8 cellular contexts compared by ENCODE assay signal in genomic region chrX:38561126-38561868, GRCh38. TPM values are rescaled to one million over a fixed set of nuclear protein-coding genes. Genes with fewer than 3 reads are reported as not detected.
A peak's percentile ranks its signal among the peaks of the same experiment; 100 is the strongest.
DNase-seq lines count a peak whose midpoint lies in the region; FAIRE-seq and TF ChIP-seq lines count a peak whose summit lies in the region.

TSPAN7 (plus strand) TSS chrX:38561542; CDS start chrX:38561547, 5 bp downstream.

- no peak within 1 kb of the TSS for H4K91ac ChIP-seq in H9 (ENCODE audit: insufficient read length, low read depth, low read length)

- H4K20me1 ChIP-seq in H9 (ENCODE audit: control insufficient read depth, insufficient read depth, insufficient read length) (no peaks in the 10 kb centered on the region), astrocyte (ENCODE audit: insufficient read depth, low read length) (no peaks in the 10 kb centered on the region), hepatocyte (ENCODE audit: insufficient read depth, poor library complexity, severe bottlenecking) (no peaks in the 10 kb centered on the region)

- no peak within 1 kb of the TSS for H3K4ac ChIP-seq in H9 (ENCODE audit: low read depth, low read length)

- peaks cover 10% of the 10 kb centered on the region for H3K23me2 ChIP-seq in H9 (ENCODE audit: insufficient read length, low read depth, low read length, poor library complexity, severe bottlenecking)

- TF ChIP-seq CTCF in H9 (conservative IDR thresholded peaks at IDR 0.05) (no peak), astrocyte (IDR thresholded peaks at IDR 0.05; ENCODE audit: insufficient read depth, low read depth, low read length) (no peak), hepatocyte (IDR thresholded peaks at IDR 0.05; ENCODE audit: poor library complexity) (no peak)

- H3K9ac ChIP-seq in H9 (ENCODE audit: extremely low read depth, insufficient read length, low read length), result peak within 1 kb of the TSS; percentile 56
- H3K9ac ChIP-seq in astrocyte (ENCODE audit: low read length), result peak within 1 kb of the TSS; percentile 66
- H3K9ac ChIP-seq in rectal smooth muscle tissue (ENCODE audit: low read length), result no peak within 1 kb of the TSS

- H2AK5ac ChIP-seq in H9 (ENCODE audit: insufficient read length, low read length), result no peak within 1 kb of the TSS

- H3K4me2 ChIP-seq in H9 (ENCODE audit: insufficient read depth, insufficient read length, low read length), result peak within 1 kb of the TSS; percentile 90
- peak within 1 kb of the TSS; percentile 88 for H3K4me2 ChIP-seq in astrocyte (ENCODE audit: low read length)
- H3K4me2 ChIP-seq in hepatocyte, result peak within 1 kb of the TSS; percentile 87

- H3K14ac ChIP-seq in H9 (ENCODE audit: insufficient read depth, low read length), result no peak within 1 kb of the TSS

- no peak within 1 kb of the TSS for H2BK5ac ChIP-seq in H9 (ENCODE audit: insufficient read length, low read length)

- H3K9me2 ChIP-seq in hepatocyte (replicated peaks; ENCODE audit: insufficient read depth), result no peaks in the 10 kb centered on the region

- H3K4me1 Mint-ChIP-seq in H9 (peaks cover 6% of the 10 kb centered on the region in 2 experiments; a peak in 1 of 4 replicates), astrocyte (ENCODE audit: low read depth, unreplicated experiment) (no peaks in the 10 kb centered on the region)

- no peak within 1 kb of the TSS for H2BK12ac ChIP-seq in H9 (ENCODE audit: insufficient read length, low read depth, low read length)

- H3T11ph ChIP-seq in H9 (ENCODE audit: low read length), result no peak within 1 kb of the TSS

- H3K9me3 Mint-ChIP-seq in H9 (peaks cover 62 to 72% of the 10 kb centered on the region in 2 experiments), astrocyte (ENCODE audit: unreplicated experiment) (no peaks in the 10 kb centered on the region)

- FAIRE-seq in astrocyte (lab: Jason Lieb, UNC), result no peak

- H4K5ac ChIP-seq in H9 (ENCODE audit: insufficient read length, low read depth, low read length), result no peak within 1 kb of the TSS

- H3K27ac ChIP-seq in H9 (ENCODE audit: insufficient read length, low read depth, low read length), result no peak within 1 kb of the TSS
- H3K27ac ChIP-seq in astrocyte (ENCODE audit: low read depth, low read length), result no peak within 1 kb of the TSS
- no peak within 1 kb of the TSS for H3K27ac ChIP-seq in hepatocyte
- H3K27ac ChIP-seq in rectal smooth muscle tissue (ENCODE audit: low read depth, low read length), result peak within 1 kb of the TSS; percentile 16

- H3K79me1 ChIP-seq in H9 (ENCODE audit: insufficient read depth, low read depth, low read length, poor library complexity, severe bottlenecking), result no peaks in the 10 kb centered on the region

- H3K36me3 Mint-ChIP-seq in H9 (ENCODE audit: insufficient read depth in 1 of 3, low read depth in 3 of 3), result peaks cover 0 to 2% (median 0%) of the 10 kb centered on the region in 3 experiments; a peak in 1 of 7 replicates
- H3K36me3 Mint-ChIP-seq in astrocyte (ENCODE audit: low read depth, unreplicated experiment), result no peaks in the 10 kb centered on the region

- H3K4me3 Mint-ChIP-seq in H9 (peak within 1 kb of the TSS; percentile 76 to 92), astrocyte (ENCODE audit: unreplicated experiment) (peak within 1 kb of the TSS; percentile 86)

- H3K27me3 Mint-ChIP-seq in H9 (ENCODE audit: low read depth), result peaks cover 35% of the 10 kb centered on the region
- peaks cover 2% of the 10 kb centered on the region for H3K27me3 Mint-ChIP-seq in astrocyte (ENCODE audit: low read depth, unreplicated experiment)

- H3K27ac Mint-ChIP-seq in H9, result no peak within 1 kb of the TSS
- H3K27ac Mint-ChIP-seq in astrocyte (ENCODE audit: unreplicated experiment), result peak within 1 kb of the TSS; percentile 66

- no peaks in the 10 kb centered on the region for H3K79me2 ChIP-seq in H9 (ENCODE audit: insufficient read depth, low read length)
- H3K79me2 ChIP-seq in astrocyte (ENCODE audit: insufficient read depth, low read length), result no peaks in the 10 kb centered on the region
- H3K79me2 ChIP-seq in hepatocyte, result no peaks in the 10 kb centered on the region

- H3K4me1 ChIP-seq in H9 (ENCODE audit: insufficient read depth, low read length) (no peaks in the 10 kb centered on the region), astrocyte (ENCODE audit: insufficient read depth, low read length) (no peaks in the 10 kb centered on the region), hepatocyte (ENCODE audit: insufficient read depth) (no peaks in the 10 kb centered on the region), rectal smooth muscle tissue (ENCODE audit: control insufficient read depth, insufficient read depth, low read length) (no peaks in the 10 kb centered on the region)

- H2AFZ ChIP-seq in H9 (ENCODE audit: low read length), result no peak within 1 kb of the TSS
- peak within 1 kb of the TSS; percentile 81 for H2AFZ ChIP-seq in astrocyte (ENCODE audit: low read depth, low read length)
- H2AFZ ChIP-seq in hepatocyte, result peak within 1 kb of the TSS; percentile 74

- H3K27me3 ChIP-seq in H9 (ENCODE audit: insufficient read depth, low read length) (no peaks in the 10 kb centered on the region), astrocyte (ENCODE audit: insufficient read depth, low read length) (peaks cover 5% of the 10 kb centered on the region), hepatocyte (no peaks in the 10 kb centered on the region), rectal smooth muscle tissue (ENCODE audit: control insufficient read depth, insufficient read depth, low read length) (no peaks in the 10 kb centered on the region)

- no peak within 1 kb of the TSS for H2BK20ac ChIP-seq in H9 (ENCODE audit: low read depth, low read length, poor library complexity, severe bottlenecking)

- no peak within 1 kb of the TSS for H4K8ac ChIP-seq in H9 (replicated peaks; ENCODE audit: insufficient read length, low read depth, low read length)

- DNase-seq in DMS 273 (lab: John Stamatoyannopoulos, UW; ENCODE audit: unreplicated experiment), result peak; percentile 95
- DNase-seq in H9, result peak; percentile 70
- DNase-seq in NCI-H128 (lab: John Stamatoyannopoulos, UW; ENCODE audit: unreplicated experiment), result peak; percentile 60
- DNase-seq in T1000 (lab: John Stamatoyannopoulos, UW), result peak; percentile 54
- peak; percentile 32 for DNase-seq in astrocyte (ENCODE audit: low read depth)
- peak; percentile 88 for DNase-seq in hepatocyte (ENCODE audit: low spot score)
- peak; percentile 77 for DNase-seq in ureter (ENCODE audit: low spot score)

- H3K4me3 ChIP-seq in astrocyte (ENCODE audit: insufficient read depth, low read depth, low read length), result peak within 1 kb of the TSS; percentile 62
- H3K4me3 ChIP-seq in hepatocyte, result peak within 1 kb of the TSS; percentile 52
- H3K4me3 ChIP-seq in rectal smooth muscle tissue (ENCODE audit: low read length), result peak within 1 kb of the TSS; percentile 68

- no peak within 1 kb of the TSS for H2BK15ac ChIP-seq in H9 (ENCODE audit: low read depth, low read length)

- H3K9me3 ChIP-seq in H9 (ENCODE audit: control insufficient read depth, low read depth, low read length) (no peaks in the 10 kb centered on the region), astrocyte (ENCODE audit: insufficient read depth, low read depth, low read length) (no peaks in the 10 kb centered on the region), hepatocyte (ENCODE audit: low read depth) (no peaks in the 10 kb centered on the region)

- WGBS in H9 (ENCODE audit: extremely low coverage, insufficient read length, low lambda C conversion rate), result no CpG with 5 or more reads among the region's 78 CpGs
- 39% methylated on average over 26 of the region's 78 CpGs for WGBS in hepatocyte (ENCODE audit: low lambda C conversion rate, missing lambda C conversion rate)

- H2BK120ac ChIP-seq in H9 (ENCODE audit: low read depth, low read length, poor library complexity, severe bottlenecking), result no peak within 1 kb of the TSS

- H3K36me3 ChIP-seq in astrocyte (ENCODE audit: insufficient read depth, low read length) (no peaks in the 10 kb centered on the region), hepatocyte (replicated peaks; ENCODE audit: insufficient read depth, low read depth) (no peaks in the 10 kb centered on the region), rectal smooth muscle tissue (ENCODE audit: control insufficient read depth, insufficient read depth, low read length) (no peaks in the 10 kb centered on the region)

- H3K18ac ChIP-seq in H9 (ENCODE audit: insufficient read length, low read depth, low read length), result no peak within 1 kb of the TSS

- no peak within 1 kb of the TSS for H3K56ac ChIP-seq in H9 (ENCODE audit: insufficient read length, low read depth, low read length)

- no peak within 1 kb of the TSS for H3K23ac ChIP-seq in H9 (ENCODE audit: insufficient read length, low read depth, low read length)

RNA-seq across cellular contexts. Expression of gene TSPAN7, which starts in this region (rescaled TPM):
- total RNA-seq in H9 (2021) (3.5 and 3.8 TPM in 2 replicates), astrocyte (3.5 and 4.8 TPM in 2 replicates), hepatocyte (12.3 and 12.4 TPM in 2 replicates), ureter (47.0 TPM)
- 17.2 and 23.2 TPM in 2 replicates for polyA plus RNA-seq in hepatocyte

Comparison
In these comparisons a context has a peak if more than half of its experiments do, and no peak if none do; other contexts are left out.
1. DNase-seq: peak in every context shown above with its lines; median percentile 95 in DMS 273; 88 in hepatocyte; 77 in ureter; 70 in H9; 60 in NCI-H128; 54 in T1000; 32 in astrocyte.